8 cellular contexts compared by ENCODE assay signal in the genomic region with DNA sequence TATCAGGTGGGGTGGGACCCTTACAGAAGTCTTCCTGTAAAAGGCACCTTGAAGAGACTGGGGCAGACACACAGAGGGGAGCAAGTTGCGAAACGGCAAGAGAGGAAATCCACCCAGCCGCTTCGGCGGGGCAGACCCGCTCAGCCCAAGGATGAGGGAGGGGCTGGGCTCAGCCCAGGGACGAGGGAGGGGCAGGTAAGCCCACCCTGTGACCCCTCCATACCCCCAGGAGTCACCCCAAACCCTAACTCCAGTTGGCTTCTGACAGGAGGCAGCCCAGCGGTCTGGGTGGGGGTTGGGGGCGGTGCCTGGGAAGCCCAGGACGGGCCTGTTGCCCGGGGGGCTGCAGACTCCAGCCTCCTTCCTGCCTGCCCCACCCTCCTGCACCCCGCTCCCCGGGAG. TPM values are rescaled to one million over a fixed set of nuclear protein-coding genes. Genes with fewer than 3 reads are reported as not detected.
DNase-seq lines count a peak whose midpoint lies in the region; ATAC-seq and TF ChIP-seq lines count a peak whose summit lies in the region.

No MANE protein-coding gene starts in this region.

- H3K27ac Mint-ChIP-seq in CD4-positive, alpha-beta memory T cell: peak overlapping the region in 2 of 7 donors; percentile 12 to 85

- no peaks in the 10 kb centered on the region for H3F3A ChIP-seq in PC-3 (ENCODE audit: low read length, unreplicated experiment)

- H4K20me1 ChIP-seq in PC-3 (ENCODE audit: low read length) (no peaks in the 10 kb centered on the region), osteoblast (ENCODE audit: insufficient read depth, low read length) (peaks cover 39% of the 10 kb centered on the region)

- H3K4me2 ChIP-seq in PC-3 (ENCODE audit: low read length): peak overlapping the region; percentile 96
- peak overlapping the region; percentile 96 for H3K4me2 ChIP-seq in osteoblast (ENCODE audit: insufficient read depth, low read length)

- no peak for TF ChIP-seq CTCF in PC-3 (conservative IDR thresholded peaks at IDR 0.05; ENCODE audit: low read depth, low read length)
- no peak for TF ChIP-seq CTCF in esophagus squamous epithelium (IDR thresholded peaks at IDR 0.05)
- no peak for TF ChIP-seq CTCF in osteoblast (IDR thresholded peaks at IDR 0.05; ENCODE audit: extremely low read depth, low read depth, low read length)

- no peaks in the 10 kb centered on the region for H3K9me3 Mint-ChIP-seq in CD4-positive, alpha-beta memory T cell

- TF ChIP-seq POLR2A in esophagus squamous epithelium (IDR thresholded peaks at IDR 0.05): no peak

- peak overlapping the region in 1 of 2 donors; percentile 32 for H3K4me3 ChIP-seq in CD4-positive, alpha-beta memory T cell (ENCODE audit: low read length in 2 of 2)
- H3K4me3 ChIP-seq in PC-3 (ENCODE audit: low read length) (peak overlapping the region; percentile 77), esophagus squamous epithelium (peak overlapping the region; percentile 67 to 96 (median 81)), osteoblast (ENCODE audit: insufficient read depth, low read length) (peak overlapping the region; percentile 89)

- peak overlapping the region; percentile 53 for H3K9ac ChIP-seq in PC-3 (ENCODE audit: low read length)

- WGBS in esophagus squamous epithelium, 2 donors: 6% methylated on average over 3 to 7 of the region's 13 CpGs

- POLR2A ChIA-PET in CD4-positive, alpha-beta memory T cell (lab: Charles Lee; ENCODE audit: partially characterized antibody): no interaction called here
- POLR2A ChIA-PET in PC-3 (lab: Charles Lee; ENCODE audit: unreplicated experiment): no interaction called here

- H3K9me3 ChIP-seq in CD4-positive, alpha-beta memory T cell (ENCODE audit: control insufficient read depth in 1 of 2, low read length in 2 of 2): no peaks in the 10 kb centered on the region
- H3K9me3 ChIP-seq in PC-3 (ENCODE audit: low read length): no peaks in the 10 kb centered on the region
- no peaks in the 10 kb centered on the region for H3K9me3 ChIP-seq in esophagus squamous epithelium
- H3K9me3 ChIP-seq in osteoblast (ENCODE audit: low read depth, low read length): no peaks in the 10 kb centered on the region

- H3K36me3 Mint-ChIP-seq in CD4-positive, alpha-beta memory T cell: no peaks in the 10 kb centered on the region

- peaks cover 12% of the 10 kb centered on the region for H3K4me1 ChIP-seq in CD4-positive, alpha-beta memory T cell (ENCODE audit: insufficient read depth, low read length)
- H3K4me1 ChIP-seq in PC-3 (ENCODE audit: insufficient read depth, low read length): peaks cover 4% of the 10 kb centered on the region; the same call in 1 of the 2 replicates
- H3K4me1 ChIP-seq in esophagus squamous epithelium: peaks cover 38 to 83% (median 41%) of the 10 kb centered on the region in 3 donors
- H3K4me1 ChIP-seq in osteoblast (ENCODE audit: insufficient read depth, low read length): peaks cover 38% of the 10 kb centered on the region

- BruUV-seq in PC-3 (replicated peaks; lab: Mats Ljungman, UMichigan): no TSS peak

- no peak for DNase-seq in CD4-positive, alpha-beta memory T cell
- DNase-seq in PC-3 (no peak), esophagus squamous epithelium (lab: John Stamatoyannopoulos, UW) (no peak), osteoblast (ENCODE audit: insufficient read length, low spot score, missing footprints) (peak; percentile 72), glomerular visceral epithelial cell (ENCODE audit: extremely low spot score) (no peak), SW 1271 (lab: John Stamatoyannopoulos, UW) (no peak), NCI-H2171 treated with DMSO at 0.1 percent for 48 hours (lab: John Stamatoyannopoulos, UW) (no peak)
- DNase-seq in stimulated activated naive CD4-positive, alpha-beta T cell treated with Interleukin-2 at 50 U/mL for 16 hours (lab: John Stamatoyannopoulos, UW): no peak

- H3K9me2 ChIP-seq in PC-3 (replicated peaks; ENCODE audit: low read length): no peaks in the 10 kb centered on the region

- CTCF ChIA-PET in CD4-positive, alpha-beta memory T cell (lab: Charles Lee; ENCODE audit: partially characterized antibody): interaction anchor here (0.6 kb wide), 1 partner anchor 408 kb away, joined by 3 read pairs; no protein-coding TSS in a partner anchor
- CTCF ChIA-PET in PC-3 (lab: Charles Lee): no interaction called here

- H2AFZ ChIP-seq in PC-3 (ENCODE audit: low read length): no peak overlapping the region
- no peak overlapping the region for H2AFZ ChIP-seq in osteoblast (ENCODE audit: low read length)

- no peak overlapping the region for H3K27ac ChIP-seq in CD4-positive, alpha-beta memory T cell (ENCODE audit: low read depth, low read length)
- H3K27ac ChIP-seq in PC-3 (ENCODE audit: low read length): no peak overlapping the region
- peak overlapping the region; percentile 80 to 93 (median 84) for H3K27ac ChIP-seq in esophagus squamous epithelium
- H3K27ac ChIP-seq in osteoblast (ENCODE audit: low read depth, low read length): peak overlapping the region; percentile 61

- ATAC-seq in PC-3: no peak

- no peaks in the 10 kb centered on the region for H3K36me3 ChIP-seq in CD4-positive, alpha-beta memory T cell (ENCODE audit: insufficient read depth, low read length)
- no peaks in the 10 kb centered on the region for H3K36me3 ChIP-seq in PC-3 (ENCODE audit: low read depth, low read length)
- no peaks in the 10 kb centered on the region for H3K36me3 ChIP-seq in esophagus squamous epithelium
- H3K36me3 ChIP-seq in osteoblast (ENCODE audit: insufficient read depth, low read length): no peaks in the 10 kb centered on the region

- peaks cover 12 to 20% of the 10 kb centered on the region in 2 donors for H3K27me3 Mint-ChIP-seq in CD4-positive, alpha-beta memory T cell

- H3K27me3 ChIP-seq in CD4-positive, alpha-beta memory T cell (ENCODE audit: insufficient read depth, low read length): no peaks in the 10 kb centered on the region
- H3K27me3 ChIP-seq in PC-3 (ENCODE audit: low read length) (no peaks in the 10 kb centered on the region), esophagus squamous epithelium (peaks cover 0 to 35% (median 0%) of the 10 kb centered on the region in 4 donors), osteoblast (ENCODE audit: insufficient read depth, low read length) (no peaks in the 10 kb centered on the region)

- H3K4me1 Mint-ChIP-seq in CD4-positive, alpha-beta memory T cell: peaks cover 3 to 30% (median 22%) of the 10 kb centered on the region in 4 donors

- H3K4me3 Mint-ChIP-seq in CD4-positive, alpha-beta memory T cell: peak overlapping the region; percentile 48 to 81 (median 72)

- H3K79me2 ChIP-seq in PC-3 (ENCODE audit: low read length): peaks cover 7% of the 10 kb centered on the region
- H3K79me2 ChIP-seq in osteoblast (ENCODE audit: insufficient read depth, low read length): peaks cover 50% of the 10 kb centered on the region

- intact Hi-C loops in CD4-positive, alpha-beta memory T cell (cut with micrococcal nuclease): no loop called here
- intact Hi-C loops in PC-3 (cut with micrococcal nuclease) (loop anchor here (2.0 to 10.0 kb wide), 2 partner anchors 67 to 211 kb away; a partner anchor contains a TSS), esophagus squamous epithelium (cut with DNase I) (no loop called here)

RNA-seq across cellular contexts. Expression of a gene that starts 1.0 kb away (rescaled TPM):
- total RNA-seq in CD4-positive, alpha-beta memory T cell: 1 to 10 TPM; 4.5 to 5.2 TPM
- polyA plus RNA-seq in CD4-positive, alpha-beta memory T cell: 1 to 10 TPM in 1 of 2 donors, under 1 TPM in 1; 0.75 to 1.2 TPM
- total RNA-seq in PC-3 (2014; rRNA removed) (51.4 and 51.5 TPM in 2 replicates), esophagus squamous epithelium (10 to 100 TPM; 11.9 to 30.9 (median 17.9) TPM), osteoblast (46.0 and 49.9 TPM in 2 replicates)

RNA-seq across cellular contexts. Expression of a gene that starts 54.5 kb away (rescaled TPM):
- total RNA-seq in CD4-positive, alpha-beta memory T cell: not detected
- polyA plus RNA-seq in CD4-positive, alpha-beta memory T cell: not detected
- total RNA-seq in PC-3 (2014; rRNA removed): not detected in 2 replicates
- not detected for total RNA-seq in esophagus squamous epithelium
- total RNA-seq in osteoblast: not detected in 2 replicates

Comparison
In these comparisons a context has a peak if more than half of its experiments do, and no peak if none do; other contexts are left out.
1. H3K27ac ChIP-seq: peak in esophagus squamous epithelium (4 of 4) and osteoblast (single experiment); none in CD4-positive, alpha-beta memory T cell (single experiment) and PC-3 (single experiment).